ENCODE assay signal across 14 cellular contexts in genomic region chr6:87200469-87201174, GRCh38. TPM values are rescaled to one million over a fixed set of nuclear protein-coding genes. Genes with fewer than 3 reads are reported as not detected.
DNase-seq lines count a peak whose midpoint lies in the region; ATAC-seq and TF ChIP-seq lines count a peak whose summit lies in the region.
"Had no signal": no experiment of that assay in that cellular context is flagged by ENCODE, and none has a peak within 500 bp of the region (broad histone marks: within the 10 kb centered on the region; RNA-seq: fewer than 3 reads in every experiment).

No MANE protein-coding gene starts in this region.

- H3K9me3 Mint-ChIP-seq in WTC11, result no peaks in the 10 kb centered on the region
- H3K9me3 Mint-ChIP-seq: activated naive CD8-positive, alpha-beta T cell treated with anti-CD3 and anti-CD28 coated beads, Interleukin-2, amount 10 ng/mL, durations not matched to agents 7 days and 5 days had no signal

- CTCF ChIA-PET in WTC11 (lab: Charles Lee), result no interaction called here

- no peaks in the 10 kb centered on the region for H3K27me3 Mint-ChIP-seq in WTC11 (ENCODE audit: low read depth)
- H3K27me3 Mint-ChIP-seq: activated naive CD8-positive, alpha-beta T cell treated with anti-CD3 and anti-CD28 coated beads, Interleukin-2, amount 10 ng/mL, durations not matched to agents 7 days and 5 days; CD4-positive, alpha-beta memory T cell had no signal

- H3K27me3 ChIP-seq in gastroesophageal sphincter, result no peaks in the 10 kb centered on the region

- H3K36me3 Mint-ChIP-seq in WTC11, result no peaks in the 10 kb centered on the region

- no peak overlapping the region for H3K27ac ChIP-seq in gastroesophageal sphincter

- WGBS in gastroesophageal sphincter (ENCODE audit: low coverage in 1 of 2), 2 donors, result 88% methylated on average over 4 of the region's 4 CpGs

- TF ChIP-seq EP300 in gastroesophageal sphincter (IDR thresholded peaks at IDR 0.05), result no peak

- POLR2A ChIA-PET in WTC11 (lab: Charles Lee), result no interaction called here

- DNase-seq in AG10803 (ENCODE audit: low read depth), result peak; percentile 79
- peak; percentile 44 for DNase-seq in EH (ENCODE audit: low read depth)
- DNase-seq in WTC11 (ENCODE audit: low spot score), result no peak
- DNase-seq in OCI-M2 (lab: John Stamatoyannopoulos, UW; ENCODE audit: unreplicated experiment), result no peak
- no peak for DNase-seq in C1 segment of cervical spinal cord (lab: John Stamatoyannopoulos, UW)
- DNase-seq: activated CD8-positive, alpha-beta memory T cell treated with anti-CD3 and anti-CD28 coated beads for 24 hours; activated naive CD8-positive, alpha-beta T cell treated with anti-CD3 and anti-CD28 coated beads, Interleukin-2, amount 10 ng/mL, durations not matched to agents 7 days and 5 days; CD4-positive, alpha-beta memory T cell; hippocampal formation; NCI-H2081 treated with DMSO at 0.1 percent for 48 hours; NCI-H774; stimulated activated CD4-positive, alpha-beta T cell treated with anti-CD3 and anti-CD28 coated beads, Interleukin-2, amount 100 ng/mL, for 24 hours had no signal

- TF ChIP-seq POLR2A in gastroesophageal sphincter (IDR thresholded peaks at IDR 0.05), result no peak

- peaks cover 0 to 27% (median 0%) of the 10 kb centered on the region in 3 donors for H3K4me1 ChIP-seq in gastroesophageal sphincter

- H3K9me3 ChIP-seq in gastroesophageal sphincter, result no peaks in the 10 kb centered on the region

- H3K4me3 Mint-ChIP-seq in WTC11, result no peak overlapping the region
- H3K4me3 Mint-ChIP-seq: activated naive CD8-positive, alpha-beta T cell treated with anti-CD3 and anti-CD28 coated beads, Interleukin-2, amount 10 ng/mL, durations not matched to agents 7 days and 5 days had no signal

- no peak overlapping the region for H3K4me3 ChIP-seq in AG10803 (ENCODE audit: low read length)
- H3K4me3 ChIP-seq in gastroesophageal sphincter, result no peak overlapping the region

- TF ChIP-seq CTCF in AG10803 (conservative IDR thresholded peaks at IDR 0.05; ENCODE audit: low read length) (no peak), WTC11 (IDR thresholded peaks at IDR 0.05) (no peak), gastroesophageal sphincter (IDR thresholded peaks at IDR 0.05) (no peak)

- ATAC-seq in WTC11 (no peak), gastroesophageal sphincter (peak; percentile 53), HG03457 (IDR thresholded peaks at IDR 0.05; ENCODE audit: unreplicated experiment) (no peak)

- H3K4me1 Mint-ChIP-seq in WTC11, result peaks cover 37% of the 10 kb centered on the region

- H3K27ac Mint-ChIP-seq in WTC11, result peak overlapping the region; percentile 78; the same call in 1 of the 2 replicates
- H3K27ac Mint-ChIP-seq: activated naive CD8-positive, alpha-beta T cell treated with anti-CD3 and anti-CD28 coated beads, Interleukin-2, amount 10 ng/mL, durations not matched to agents 7 days and 5 days had no signal

- no peaks in the 10 kb centered on the region for H3K36me3 ChIP-seq in gastroesophageal sphincter

TF ChIP-seq in WTC11, 78 proteins besides CTCF, POLR2A, EP300 and RAD21 (continues in another document):
- TF ChIP-seq, protein P1, sequence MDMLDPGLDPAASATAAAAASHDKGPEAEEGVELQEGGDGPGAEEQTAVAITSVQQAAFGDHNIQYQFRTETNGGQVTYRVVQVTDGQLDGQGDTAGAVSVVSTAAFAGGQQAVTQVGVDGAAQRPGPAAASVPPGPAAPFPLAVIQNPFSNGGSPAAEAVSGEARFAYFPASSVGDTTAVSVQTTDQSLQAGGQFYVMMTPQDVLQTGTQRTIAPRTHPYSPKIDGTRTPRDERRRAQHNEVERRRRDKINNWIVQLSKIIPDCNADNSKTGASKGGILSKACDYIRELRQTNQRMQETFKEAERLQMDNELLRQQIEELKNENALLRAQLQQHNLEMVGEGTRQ (CRISPR knock-in tag; IDR thresholded peaks at IDR 0.05), result no peak
- TF ChIP-seq KAT7 (CRISPR knock-in tag; IDR thresholded peaks at IDR 0.05; ENCODE audit: borderline replicate concordance), result no peak
- no peak for TF ChIP-seq SP1 (CRISPR knock-in tag; conservative IDR thresholded peaks at IDR 0.05)
- TF ChIP-seq, protein P2, sequence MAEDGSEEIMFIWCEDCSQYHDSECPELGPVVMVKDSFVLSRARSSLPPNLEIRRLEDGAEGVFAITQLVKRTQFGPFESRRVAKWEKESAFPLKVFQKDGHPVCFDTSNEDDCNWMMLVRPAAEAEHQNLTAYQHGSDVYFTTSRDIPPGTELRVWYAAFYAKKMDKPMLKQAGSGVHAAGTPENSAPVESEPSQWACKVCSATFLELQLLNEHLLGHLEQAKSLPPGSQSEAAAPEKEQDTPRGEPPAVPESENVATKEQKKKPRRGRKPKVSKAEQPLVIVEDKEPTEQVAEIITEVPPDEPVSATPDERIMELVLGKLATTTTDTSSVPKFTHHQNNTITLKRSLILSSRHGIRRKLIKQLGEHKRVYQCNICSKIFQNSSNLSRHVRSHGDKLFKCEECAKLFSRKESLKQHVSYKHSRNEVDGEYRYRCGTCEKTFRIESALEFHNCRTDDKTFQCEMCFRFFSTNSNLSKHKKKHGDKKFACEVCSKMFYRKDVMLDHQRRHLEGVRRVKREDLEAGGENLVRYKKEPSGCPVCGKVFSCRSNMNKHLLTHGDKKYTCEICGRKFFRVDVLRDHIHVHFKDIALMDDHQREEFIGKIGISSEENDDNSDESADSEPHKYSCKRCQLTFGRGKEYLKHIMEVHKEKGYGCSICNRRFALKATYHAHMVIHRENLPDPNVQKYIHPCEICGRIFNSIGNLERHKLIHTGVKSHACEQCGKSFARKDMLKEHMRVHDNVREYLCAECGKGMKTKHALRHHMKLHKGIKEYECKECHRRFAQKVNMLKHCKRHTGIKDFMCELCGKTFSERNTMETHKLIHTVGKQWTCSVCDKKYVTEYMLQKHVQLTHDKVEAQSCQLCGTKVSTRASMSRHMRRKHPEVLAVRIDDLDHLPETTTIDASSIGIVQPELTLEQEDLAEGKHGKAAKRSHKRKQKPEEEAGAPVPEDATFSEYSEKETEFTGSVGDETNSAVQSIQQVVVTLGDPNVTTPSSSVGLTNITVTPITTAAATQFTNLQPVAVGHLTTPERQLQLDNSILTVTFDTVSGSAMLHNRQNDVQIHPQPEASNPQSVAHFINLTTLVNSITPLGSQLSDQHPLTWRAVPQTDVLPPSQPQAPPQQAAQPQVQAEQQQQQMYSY (CRISPR knock-in tag; IDR thresholded peaks at IDR 0.05), result no peak
- no peak for TF ChIP-seq JAZF1 (CRISPR knock-in tag; IDR thresholded peaks at IDR 0.05)
- no peak for TF ChIP-seq ERG (CRISPR knock-in tag; IDR thresholded peaks at IDR 0.05)
- TF ChIP-seq, protein P3, sequence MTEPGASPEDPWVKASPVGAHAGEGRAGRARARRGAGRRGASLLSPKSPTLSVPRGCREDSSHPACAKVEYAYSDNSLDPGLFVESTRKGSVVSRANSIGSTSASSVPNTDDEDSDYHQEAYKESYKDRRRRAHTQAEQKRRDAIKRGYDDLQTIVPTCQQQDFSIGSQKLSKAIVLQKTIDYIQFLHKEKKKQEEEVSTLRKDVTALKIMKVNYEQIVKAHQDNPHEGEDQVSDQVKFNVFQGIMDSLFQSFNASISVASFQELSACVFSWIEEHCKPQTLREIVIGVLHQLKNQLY (CRISPR knock-in tag; IDR thresholded peaks at IDR 0.05), result no peak
- TF ChIP-seq, protein P4, sequence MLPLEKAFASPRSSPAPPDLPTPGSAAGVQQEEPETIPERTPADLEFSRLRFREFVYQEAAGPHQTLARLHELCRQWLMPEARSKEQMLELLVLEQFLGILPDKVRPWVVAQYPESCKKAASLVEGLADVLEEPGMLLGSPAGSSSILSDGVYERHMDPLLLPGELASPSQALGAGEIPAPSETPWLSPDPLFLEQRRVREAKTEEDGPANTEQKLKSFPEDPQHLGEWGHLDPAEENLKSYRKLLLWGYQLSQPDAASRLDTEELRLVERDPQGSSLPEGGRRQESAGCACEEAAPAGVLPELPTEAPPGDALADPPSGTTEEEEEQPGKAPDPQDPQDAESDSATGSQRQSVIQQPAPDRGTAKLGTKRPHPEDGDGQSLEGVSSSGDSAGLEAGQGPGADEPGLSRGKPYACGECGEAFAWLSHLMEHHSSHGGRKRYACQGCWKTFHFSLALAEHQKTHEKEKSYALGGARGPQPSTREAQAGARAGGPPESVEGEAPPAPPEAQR (CRISPR knock-in tag; IDR thresholded peaks at IDR 0.05), result no peak
- TF ChIP-seq ZMAT4 (CRISPR knock-in tag; IDR thresholded peaks at IDR 0.05), result no peak
- TF ChIP-seq ESRRA (CRISPR knock-in tag; IDR thresholded peaks at IDR 0.05; ENCODE audit: borderline replicate concordance), result no peak
- TF ChIP-seq IRF2 (CRISPR knock-in tag; IDR thresholded peaks at IDR 0.05; ENCODE audit: borderline replicate concordance, low read depth), result no peak

RNA-seq across cellular contexts. Expression of gene ZNF292, which starts 45.3 kb away (rescaled TPM):
- total RNA-seq in WTC11 (2021) (39.3 to 42.1 TPM (median 39.9 TPM) in 3 replicates), gastroesophageal sphincter (10 to 100 TPM; 23.9 to 82.3 (median 54.5) TPM)

Comparison
In these comparisons a context has a peak if more than half of its experiments do, and no peak if none do; other contexts are left out.
1. DNase-seq: peak in AG10803 (single experiment) and EH (single experiment); none in WTC11 (single experiment), OCI-M2 (single experiment) and C1 segment of cervical spinal cord (0 of 14).